In genomic region chr6:84854801-84855400, GRCh38 we compare ENCODE assay signal across 2 cellular contexts.
TF ChIP-seq lines count a peak whose summit lies in the region.

No MANE protein-coding gene starts in this region.

TF ChIP-seq in SK-N-SH, 30 proteins besides CTCF, POLR2A, EP300 and RAD21:
- TF ChIP-seq, protein P1, sequence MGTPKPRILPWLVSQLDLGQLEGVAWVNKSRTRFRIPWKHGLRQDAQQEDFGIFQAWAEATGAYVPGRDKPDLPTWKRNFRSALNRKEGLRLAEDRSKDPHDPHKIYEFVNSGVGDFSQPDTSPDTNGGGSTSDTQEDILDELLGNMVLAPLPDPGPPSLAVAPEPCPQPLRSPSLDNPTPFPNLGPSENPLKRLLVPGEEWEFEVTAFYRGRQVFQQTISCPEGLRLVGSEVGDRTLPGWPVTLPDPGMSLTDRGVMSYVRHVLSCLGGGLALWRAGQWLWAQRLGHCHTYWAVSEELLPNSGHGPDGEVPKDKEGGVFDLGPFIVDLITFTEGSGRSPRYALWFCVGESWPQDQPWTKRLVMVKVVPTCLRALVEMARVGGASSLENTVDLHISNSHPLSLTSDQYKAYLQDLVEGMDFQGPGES (IDR thresholded peaks at IDR 0.05; ENCODE audit: low read depth, low read length) = no peak
- TF ChIP-seq TEAD4 (IDR thresholded peaks at IDR 0.05; ENCODE audit: borderline replicate concordance, insufficient read depth) = no peak
- TF ChIP-seq RCOR1 (IDR thresholded peaks at IDR 0.05; ENCODE audit: low read length) = no peak
- no peak for TF ChIP-seq GABPA (IDR thresholded peaks at IDR 0.05; ENCODE audit: low read depth)
- no peak for TF ChIP-seq FOXJ3 (CRISPR knock-in tag; IDR thresholded peaks at IDR 0.05)
- no peak for TF ChIP-seq ELF1 (IDR thresholded peaks at IDR 0.05)
- TF ChIP-seq POLR2AphosphoS5 (IDR thresholded peaks at IDR 0.05; ENCODE audit: low read depth, low read length) = no peak
- TF ChIP-seq REST (IDR thresholded peaks at IDR 0.05; ENCODE audit: low read depth, low read length) = no peak
- TF ChIP-seq FOSL2 (IDR thresholded peaks at IDR 0.05; ENCODE audit: borderline replicate concordance, low read depth) = no peak
- no peak for TF ChIP-seq JUND (IDR thresholded peaks at IDR 0.05)
- no peak for TF ChIP-seq MAX (IDR thresholded peaks at IDR 0.05; ENCODE audit: low read depth)
- no peak for TF ChIP-seq USF2 (IDR thresholded peaks at IDR 0.05; ENCODE audit: borderline replicate concordance, low read depth, low read length)
- TF ChIP-seq EZH2phosphoT487 (IDR thresholded peaks at IDR 0.05; ENCODE audit: borderline replicate concordance, low read depth) = no peak
- no peak for TF ChIP-seq CHD2 (IDR thresholded peaks at IDR 0.05; ENCODE audit: low read length, partially characterized antibody)

TF ChIP-seq in SK-N-SH treated with all-trans-retinoic acid at 6 μM for 48 hours, 23 proteins besides CTCF, POLR2A, EP300 and RAD21:
- TF ChIP-seq TSHZ2 (CRISPR knock-in tag; IDR thresholded peaks at IDR 0.05) (no peak), CSDC2 (CRISPR knock-in tag; IDR thresholded peaks at IDR 0.05) (no peak), ZNF70 (CRISPR knock-in tag; IDR thresholded peaks at IDR 0.05) (no peak), SNAI2 (CRISPR knock-in tag; IDR thresholded peaks at IDR 0.05) (no peak), OSR1 (CRISPR knock-in tag; IDR thresholded peaks at IDR 0.05) (no peak), TOX (CRISPR knock-in tag; IDR thresholded peaks at IDR 0.05; ENCODE audit: borderline replicate concordance) (no peak), ZNF565 (CRISPR knock-in tag; conservative IDR thresholded peaks at IDR 0.05; ENCODE audit: low read depth) (no peak), ZC3H10 (CRISPR knock-in tag; IDR thresholded peaks at IDR 0.05) (no peak), PPARA (CRISPR knock-in tag; IDR thresholded peaks at IDR 0.05; ENCODE audit: borderline replicate concordance) (no peak), CSRNP3 (CRISPR knock-in tag; IDR thresholded peaks at IDR 0.05) (no peak), ZFP3 (CRISPR knock-in tag; IDR thresholded peaks at IDR 0.05) (no peak)
TF ChIP-seq in SK-N-SH treated with all-trans-retinoic acid at 6 μM for 48 hours: peak in this region for 0.
